Comparison of ENCODE assay signal across 17 cellular contexts in genomic region chr10:74051729-74052342, GRCh38. TPM values are rescaled to one million over a fixed set of nuclear protein-coding genes. Genes with fewer than 3 reads are reported as not detected.
DNase-seq lines count a peak whose midpoint lies in the region; ATAC-seq and TF ChIP-seq lines count a peak whose summit lies in the region.
"Had no signal": no experiment of that assay in that cellular context is flagged by ENCODE, and none has a peak within 500 bp of the region (broad histone marks: within the 10 kb centered on the region; RNA-seq: fewer than 3 reads in every experiment).

No MANE protein-coding gene starts in this region.

- POLR2A ChIA-PET in CD4-positive, alpha-beta memory T cell (lab: Charles Lee; ENCODE audit: partially characterized antibody): no interaction called here

- H3K27ac Mint-ChIP-seq in CD4-positive, alpha-beta memory T cell: peak overlapping the region in 4 of 7 donors; percentile 23 to 48 (median 44)

- no peak for TF ChIP-seq CTCF in esophagus muscularis mucosa (IDR thresholded peaks at IDR 0.05)
- TF ChIP-seq CTCF in mucosa of descending colon (IDR thresholded peaks at IDR 0.05): no peak
- no peak for TF ChIP-seq CTCF in WERI-Rb-1 (IDR thresholded peaks at IDR 0.05; ENCODE audit: low read depth, low read length)

- H3K4me3 Mint-ChIP-seq in CD4-positive, alpha-beta memory T cell: no peak overlapping the region

- 44% methylated on average over 5 of the region's 5 CpGs for WGBS in esophagus muscularis mucosa

- H3K27me3 ChIP-seq in CD4-positive, alpha-beta memory T cell (ENCODE audit: insufficient read depth, low read length): no peaks in the 10 kb centered on the region
- H3K27me3 ChIP-seq in esophagus muscularis mucosa: no peaks in the 10 kb centered on the region
- no peaks in the 10 kb centered on the region for H3K27me3 ChIP-seq in WERI-Rb-1 (ENCODE audit: insufficient read depth, low read depth, severe bottlenecking)

- H3K27ac ChIP-seq in CD4-positive, alpha-beta memory T cell (ENCODE audit: low read depth, low read length): no peak overlapping the region
- peak overlapping the region in 3 of 4 donors; percentile 17 to 56 (median 42) for H3K27ac ChIP-seq in esophagus muscularis mucosa (replicated peaks in 1 of 4)
- no peak overlapping the region for H3K27ac ChIP-seq in WERI-Rb-1

- CTCF ChIA-PET in CD4-positive, alpha-beta memory T cell (lab: Charles Lee; ENCODE audit: partially characterized antibody): interaction anchor here (0.8 to 3.0 kb wide), 9 partner anchors 13 to 165 kb away, joined by 3 to 9 read pairs (median 3); no protein-coding TSS in a partner anchor

- ATAC-seq in mucosa of descending colon (peak; percentile 62), HG02970 (IDR thresholded peaks at IDR 0.05; ENCODE audit: low FRiP score, unreplicated experiment) (no peak)

- no peaks in the 10 kb centered on the region for H3K9me3 Mint-ChIP-seq in CD4-positive, alpha-beta memory T cell

- no peaks in the 10 kb centered on the region for H3K9me3 ChIP-seq in CD4-positive, alpha-beta memory T cell (ENCODE audit: control insufficient read depth in 1 of 2, low read length in 2 of 2)
- no peaks in the 10 kb centered on the region for H3K9me3 ChIP-seq in esophagus muscularis mucosa
- no peaks in the 10 kb centered on the region for H3K9me3 ChIP-seq in mucosa of descending colon
- no peaks in the 10 kb centered on the region for H3K9me3 ChIP-seq in WERI-Rb-1 (ENCODE audit: severe bottlenecking)

- H3K36me3 ChIP-seq in CD4-positive, alpha-beta memory T cell (ENCODE audit: insufficient read depth, low read length): no peaks in the 10 kb centered on the region
- H3K36me3 ChIP-seq in esophagus muscularis mucosa (no peaks in the 10 kb centered on the region), mucosa of descending colon (ENCODE audit: low read depth) (no peaks in the 10 kb centered on the region), WERI-Rb-1 (no peaks in the 10 kb centered on the region)

- H3K36me3 Mint-ChIP-seq in CD4-positive, alpha-beta memory T cell: no peaks in the 10 kb centered on the region

- peaks cover 26 to 50% (median 35%) of the 10 kb centered on the region in 4 donors for H3K4me1 Mint-ChIP-seq in CD4-positive, alpha-beta memory T cell

- H3K4me1 ChIP-seq in CD4-positive, alpha-beta memory T cell (ENCODE audit: insufficient read depth, low read length): peaks cover 33% of the 10 kb centered on the region
- peaks cover 77 to 98% (median 95%) of the 10 kb centered on the region in 4 donors for H3K4me1 ChIP-seq in esophagus muscularis mucosa
- H3K4me1 ChIP-seq in mucosa of descending colon (ENCODE audit: low read depth): peaks cover 2% of the 10 kb centered on the region

- intact Hi-C loops in CD4-positive, alpha-beta memory T cell (cut with micrococcal nuclease): no loop called here
- intact Hi-C loops in esophagus muscularis mucosa (cut with DNase I): no loop called here
- intact Hi-C loops in mucosa of descending colon (cut with DNase I, micrococcal nuclease): no loop called here

- no peaks in the 10 kb centered on the region for H3K27me3 Mint-ChIP-seq in CD4-positive, alpha-beta memory T cell

- DNase-seq in CD4-positive, alpha-beta memory T cell: no peak
- DNase-seq in M059J (ENCODE audit: low read depth) (peak; percentile 52), esophagus muscularis mucosa (ENCODE audit: extremely low spot score) (no peak), mucosa of descending colon (no peak), WERI-Rb-1 (no peak), NCI-H82 treated with DMSO at 0.1 percent for 48 hours (lab: John Stamatoyannopoulos, UW; ENCODE audit: unreplicated experiment) (no peak), nucleus accumbens (lab: John Stamatoyannopoulos, UW) (no peak)
- DNase-seq: activated CD4-positive, CD25-positive, alpha-beta regulatory T cell; activated CD8-positive, alpha-beta memory T cell treated with anti-CD3 and anti-CD28 coated beads, Interleukin-2, amount 50 U/mL, for 4 hours; activated naive CD4-positive, alpha-beta T cell treated with anti-CD3 and anti-CD28 coated beads, Interleukin-2, amount 50 U/mL, for 16 hours; AML-193; caudate nucleus; DMS79 treated with DMSO at 0.1 percent for 48 hours; head of caudate nucleus; NCI-H2171 treated with DMSO at 0.1 percent for 48 hours had no signal

- H3K4me3 ChIP-seq in CD4-positive, alpha-beta memory T cell (ENCODE audit: low read length in 2 of 2): no peak overlapping the region
- H3K4me3 ChIP-seq in esophagus muscularis mucosa: no peak overlapping the region
- no peak overlapping the region for H3K4me3 ChIP-seq in mucosa of descending colon
- no peak overlapping the region for H3K4me3 ChIP-seq in WERI-Rb-1 (ENCODE audit: low read depth, low read length)
- H3K4me3 ChIP-seq: lung had no signal

- TF ChIP-seq POLR2A in esophagus muscularis mucosa (IDR thresholded peaks at IDR 0.05; ENCODE audit: low read depth): no peak

- no peak for TF ChIP-seq EP300 in esophagus muscularis mucosa (IDR thresholded peaks at IDR 0.05)

RNA-seq across cellular contexts. Expression of gene VCL, which starts 53.9 kb away (rescaled TPM):
- total RNA-seq in CD4-positive, alpha-beta memory T cell: 10 to 100 TPM; 29.6 TPM
- 10 to 100 TPM; 48.2 to 60.3 TPM for polyA plus RNA-seq in CD4-positive, alpha-beta memory T cell
- total RNA-seq in M059J (2014; rRNA removed; shearing (Covaris generic)): 89.3 and 159 TPM in 2 replicates
- total RNA-seq in esophagus muscularis mucosa (100 to 1,000 TPM; 412 to 555 (median 448) TPM), mucosa of descending colon (100 to 1,000 TPM; 114 to 292 (median 117) TPM)

Comparison
In these comparisons a context has a peak if more than half of its experiments do, and no peak if none do; other contexts are left out.
1. H3K27ac ChIP-seq: peak in esophagus muscularis mucosa (3 of 4); none in CD4-positive, alpha-beta memory T cell (single experiment) and WERI-Rb-1 (single experiment).